ENCODE assay signal across 1 cellular context in genomic region chr6:111731404-111732195, GRCh38.
TF ChIP-seq lines count a peak whose summit lies in the region.

No MANE protein-coding gene starts in this region.

TF ChIP-seq in GM23338, 12 proteins besides CTCF, POLR2A, EP300 and RAD21 (continued from another document):
- TF ChIP-seq ZNF462 (CRISPR knock-in tag; IDR thresholded peaks at IDR 0.05), result peak; percentile 1; the same call in 1 of the 2 replicates
- peak; percentile 23; the same call in 1 of the 2 replicates for TF ChIP-seq NANOG (IDR thresholded peaks at IDR 0.05; ENCODE audit: borderline replicate concordance)
